Comparison of ENCODE assay signal across 1 cellular context in genomic region chr14:51871846-51872245, GRCh38.
TF ChIP-seq lines count a peak whose summit lies in the region.

No MANE protein-coding gene starts in this region.

TF ChIP-seq in IMR-90, 13 proteins besides CTCF, POLR2A, EP300 and RAD21:
- TF ChIP-seq RFX5 (IDR thresholded peaks at IDR 0.05; ENCODE audit: low read depth, low read length) (no peak), CEBPB (IDR thresholded peaks at IDR 0.05; ENCODE audit: low read depth, low read length) (no peak), MAFK (IDR thresholded peaks at IDR 0.05; ENCODE audit: low read depth, low read length) (no peak), RCOR1 (IDR thresholded peaks at IDR 0.05; ENCODE audit: insufficient replicate concordance, low read length) (no peak), BHLHE40 (IDR thresholded peaks at IDR 0.05; ENCODE audit: low read depth, low read length) (no peak), ELK1 (IDR thresholded peaks at IDR 0.05; ENCODE audit: borderline replicate concordance, low read depth, low read length) (no peak), USF2 (IDR thresholded peaks at IDR 0.05; ENCODE audit: low read depth, low read length) (no peak), MXI1 (IDR thresholded peaks at IDR 0.05; ENCODE audit: borderline replicate concordance, low read depth, low read length) (no peak)
TF ChIP-seq in IMR-90: peak in this region for 0.
